In the genomic region with DNA sequence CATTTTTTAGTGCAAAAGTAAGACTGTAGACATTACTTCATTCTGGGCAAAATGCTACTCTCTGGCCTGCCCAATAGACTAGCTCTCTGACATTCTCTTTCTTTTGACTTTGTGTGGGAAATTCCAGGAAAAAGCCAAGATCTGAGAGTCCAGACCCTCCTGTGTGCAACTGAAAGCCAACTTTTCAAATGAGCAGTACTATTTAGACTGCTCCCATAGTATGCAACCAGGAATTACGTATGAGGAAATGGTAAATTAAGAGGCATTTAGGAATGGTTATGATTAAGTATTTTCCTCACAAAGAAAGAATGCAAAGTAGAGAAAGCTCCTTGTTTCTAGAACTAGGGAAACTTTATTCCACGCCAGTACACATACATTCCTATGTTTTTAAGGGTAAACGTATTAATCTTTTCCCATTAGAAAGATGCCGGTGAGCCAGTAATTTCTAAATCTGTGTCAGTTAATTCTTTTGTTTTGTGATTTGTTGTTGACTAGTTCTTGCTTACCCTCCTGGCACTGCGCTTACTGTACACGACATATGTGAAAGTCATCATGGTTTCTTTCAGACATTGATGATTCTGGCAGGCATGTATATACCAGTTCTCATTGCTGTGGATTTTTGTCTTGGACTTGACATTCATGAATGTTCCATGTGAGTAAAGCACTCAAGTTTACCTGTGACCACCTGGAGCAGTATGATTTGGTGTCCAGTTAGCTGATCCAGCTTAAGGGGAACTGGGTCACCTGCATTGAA, we compare ENCODE assay signal across 11 cellular contexts. TPM values are rescaled to one million over a fixed set of nuclear protein-coding genes. Genes with fewer than 3 reads are reported as not detected.
DNase-seq lines count a peak whose midpoint lies in the region; ATAC-seq and TF ChIP-seq lines count a peak whose summit lies in the region.
"Had no signal": no experiment of that assay in that cellular context is flagged by ENCODE, and none has a peak within 500 bp of the region (broad histone marks: within the 10 kb centered on the region; RNA-seq: fewer than 3 reads in every experiment).

No MANE protein-coding gene starts in this region.

- H3K27me3 ChIP-seq in hepatocyte = no peaks in the 10 kb centered on the region
- no peaks in the 10 kb centered on the region for H3K27me3 ChIP-seq in smooth muscle cell (ENCODE audit: low read depth)
- H3K27me3 ChIP-seq: upper lobe of left lung had no signal

- peaks cover 24% of the 10 kb centered on the region for H3F3A ChIP-seq in smooth muscle cell (ENCODE audit: low read depth)

- no peaks in the 10 kb centered on the region for H3K9me3 Mint-ChIP-seq in naive thymus-derived CD8-positive, alpha-beta T cell
- H3K9me3 Mint-ChIP-seq: activated T-cell treated with anti-CD3 and anti-CD28 coated beads, Interleukin-2, amount 50 U/mL, for 72 hours; immature natural killer cell had no signal

- H3K27ac Mint-ChIP-seq in naive thymus-derived CD8-positive, alpha-beta T cell = no peak overlapping the region
- H3K27ac Mint-ChIP-seq: activated T-cell treated with anti-CD3 and anti-CD28 coated beads, Interleukin-2, amount 50 U/mL, for 72 hours had no signal

- H3K9me3 ChIP-seq in hepatocyte (ENCODE audit: low read depth) (no peaks in the 10 kb centered on the region), smooth muscle cell (replicated peaks; ENCODE audit: low read depth) (no peaks in the 10 kb centered on the region)
- H3K9me3 ChIP-seq: upper lobe of left lung had no signal

- DNase-seq in GM03348 (ENCODE audit: low spot score) (peak; percentile 57), astrocyte of the hippocampus (ENCODE audit: low read depth, low spot score) (peak; percentile 89), hepatocyte (ENCODE audit: low spot score) (no peak), smooth muscle cell (lab: John Stamatoyannopoulos, UW; ENCODE audit: unreplicated experiment) (no peak), H4 (ENCODE audit: low spot score) (no peak), KBM-7 (no peak), NCI-H2029 (lab: John Stamatoyannopoulos, UW) (no peak)
- DNase-seq in naive thymus-derived CD8-positive, alpha-beta T cell = no peak

- peaks cover 2 to 16% (median 9%) of the 10 kb centered on the region in 4 donors for H3K4me1 Mint-ChIP-seq in naive thymus-derived CD8-positive, alpha-beta T cell

- H3K4me3 ChIP-seq in hepatocyte = no peak overlapping the region
- H3K4me3 ChIP-seq in smooth muscle cell = no peak overlapping the region
- H3K4me3 ChIP-seq: upper lobe of left lung had no signal

- POLR2A ChIA-PET in naive thymus-derived CD8-positive, alpha-beta T cell (lab: Charles Lee) = no interaction called here

- no peak for TF ChIP-seq CTCF in hepatocyte (IDR thresholded peaks at IDR 0.05; ENCODE audit: poor library complexity)
- TF ChIP-seq CTCF in smooth muscle cell (IDR thresholded peaks at IDR 0.05; ENCODE audit: borderline replicate concordance, insufficient read depth, poor library complexity, severe bottlenecking) = no peak

- H3K36me3 Mint-ChIP-seq in naive thymus-derived CD8-positive, alpha-beta T cell = peaks cover 0 to 3% (median 2%) of the 10 kb centered on the region in 3 donors

- no peaks in the 10 kb centered on the region for H3K27me3 Mint-ChIP-seq in naive thymus-derived CD8-positive, alpha-beta T cell

- 69% methylated on average over 6 of the region's 6 CpGs for WGBS in hepatocyte (ENCODE audit: low lambda C conversion rate, missing lambda C conversion rate)
- 50% methylated on average over 6 of the region's 6 CpGs for WGBS in smooth muscle cell (ENCODE audit: low lambda C conversion rate)

- peaks cover 42% of the 10 kb centered on the region for H3K79me2 ChIP-seq in hepatocyte
- peaks cover 38% of the 10 kb centered on the region for H3K79me2 ChIP-seq in smooth muscle cell (ENCODE audit: low read depth)

- in situ Hi-C loops in KBM-7 (cut with MboI; ENCODE audit: low pct_unique_long_range_greater_than_20kb, low sequenced_read_pairs) = loop anchor here (25.0 kb wide), 1 partner anchor 355 kb away; no protein-coding TSS in a partner anchor

- no peak for ATAC-seq in naive thymus-derived CD8-positive, alpha-beta T cell

- H2AFZ ChIP-seq in hepatocyte = no peak overlapping the region
- peak overlapping the region; percentile 1 for H2AFZ ChIP-seq in smooth muscle cell (ENCODE audit: low read depth)

- H4K20me1 ChIP-seq in hepatocyte (ENCODE audit: insufficient read depth, poor library complexity, severe bottlenecking) (no peaks in the 10 kb centered on the region), smooth muscle cell (ENCODE audit: low read depth) (no peaks in the 10 kb centered on the region)

- H3K4me1 ChIP-seq in hepatocyte (ENCODE audit: insufficient read depth) (no peaks in the 10 kb centered on the region), smooth muscle cell (ENCODE audit: low read depth) (no peaks in the 10 kb centered on the region)

- no peaks in the 10 kb centered on the region for H3K9me2 ChIP-seq in hepatocyte (replicated peaks; ENCODE audit: insufficient read depth)

- no peaks in the 10 kb centered on the region for H3K36me3 ChIP-seq in hepatocyte (replicated peaks; ENCODE audit: insufficient read depth, low read depth)
- no peaks in the 10 kb centered on the region for H3K36me3 ChIP-seq in smooth muscle cell (ENCODE audit: low read depth)
- H3K36me3 ChIP-seq: upper lobe of left lung had no signal

- H3K27ac ChIP-seq in hepatocyte (peak overlapping the region; percentile 83), smooth muscle cell (ENCODE audit: low read depth) (peak overlapping the region; percentile 78)

- peak overlapping the region; percentile 64 for H3K9ac ChIP-seq in smooth muscle cell (ENCODE audit: low read depth)

- no peak overlapping the region for H3K4me3 Mint-ChIP-seq in naive thymus-derived CD8-positive, alpha-beta T cell
- H3K4me3 Mint-ChIP-seq: activated T-cell treated with anti-CD3 and anti-CD28 coated beads, Interleukin-2, amount 50 U/mL, for 72 hours; immature natural killer cell had no signal

- H3K4me2 ChIP-seq in hepatocyte (no peak overlapping the region), smooth muscle cell (peak overlapping the region; percentile 51)

RNA-seq across cellular contexts. Expression of a gene that starts 56.0 kb away (rescaled TPM):
- total RNA-seq in hepatocyte = 82.1 and 101 TPM in 2 replicates
- 81.3 and 82.8 TPM in 2 replicates for polyA plus RNA-seq in hepatocyte
- 70.4 and 94.9 TPM in 2 replicates for total RNA-seq in smooth muscle cell
- 52.7 and 63.1 TPM in 2 replicates for polyA plus RNA-seq in smooth muscle cell
- 130 and 155 TPM in 2 replicates for total RNA-seq in H4 (2014; rRNA removed; shearing (Covaris generic))
- total RNA-seq in naive thymus-derived CD8-positive, alpha-beta T cell = 10 to 100 TPM in 1 of 2 experiments, 1 to 10 TPM in 1; 8.7 to 10.8 TPM
- 1 to 10 TPM; 4.3 to 7.4 (median 4.7) TPM for polyA plus RNA-seq in naive thymus-derived CD8-positive, alpha-beta T cell

Comparison
In these comparisons a context has a peak if more than half of its experiments do, and no peak if none do; other contexts are left out.
1. DNase-seq: peak in GM03348 (single experiment) and astrocyte of the hippocampus (single experiment); none in hepatocyte (single experiment), smooth muscle cell (single experiment), H4 (single experiment), KBM-7 (single experiment), NCI-H2029 (single experiment) and naive thymus-derived CD8-positive, alpha-beta T cell (0 of 10).